ENCODE assay signal across 24 cellular contexts in the genomic region with DNA sequence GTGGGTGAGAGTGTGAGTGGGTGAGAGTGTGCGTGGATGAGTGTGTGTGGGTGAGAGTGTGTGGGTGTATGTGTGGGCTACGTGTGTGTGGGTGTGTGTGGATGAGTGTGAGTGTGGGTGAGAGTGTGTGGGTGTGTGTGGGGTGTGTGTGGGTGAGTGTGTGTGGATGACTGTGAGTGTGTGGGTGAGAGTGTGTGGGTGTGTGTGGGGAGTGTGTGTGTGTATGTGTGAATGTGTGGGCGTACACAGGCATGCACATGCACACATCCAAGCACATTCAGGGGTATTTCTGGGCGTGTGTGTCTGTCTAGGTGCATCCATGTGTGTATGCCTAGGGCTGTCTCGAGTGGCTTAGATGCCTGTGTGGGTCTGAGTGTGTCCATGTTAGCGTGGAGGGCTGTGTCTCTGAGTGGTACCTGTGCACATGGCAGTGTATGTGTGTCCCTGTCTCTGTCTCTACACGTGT.
"Had no signal": no experiment of that assay in that cellular context is flagged by ENCODE, and none has a peak within 500 bp of the region (broad histone marks: within the 10 kb centered on the region; RNA-seq: fewer than 3 reads in every experiment).

No MANE protein-coding gene starts in this region.

- H3K9me3 ChIP-seq: ascending aorta, suprapubic skin had no signal

- H3K4me1 ChIP-seq: foreskin keratinocyte, suprapubic skin had no signal

- H3K4me3 ChIP-seq: ascending aorta, suprapubic skin had no signal

- FAIRE-seq: islet of Langerhans had no signal

- DNase-seq: activated CD4-positive, alpha-beta T cell treated with anti-CD3 and anti-CD28 coated beads for 1 hour; activated CD8-positive, alpha-beta memory T cell treated with anti-CD3 and anti-CD28 coated beads for 24 hours; activated CD8-positive, alpha-beta memory T cell treated with anti-CD3 and anti-CD28 coated beads, Interleukin-2, amount 50 U/mL, for 48 hours; activated effector memory CD4-positive, alpha-beta T cell treated with anti-CD3 and anti-CD28 coated beads, Interleukin-2, amount 50 U/mL, for 16 hours; activated naive CD4-positive, alpha-beta T cell treated with anti-CD3 and anti-CD28 coated beads, Interleukin-2, amount 50 U/mL, for 16 hours; activated T-cell treated with anti-CD3 and anti-CD28 coated beads, Interleukin-2, amount 50 U/mL, for 48 hours; dermis blood vessel endothelial cell; effector memory CD8-positive, alpha-beta T cell; foreskin keratinocyte; glutamatergic neuron; hippocampal formation; left cardiac atrium; natural killer cell; occipital lobe; posterior cingulate gyrus; stimulated activated CD4-positive, alpha-beta T cell treated with anti-CD3 and anti-CD28 coated beads, Interleukin-12 subunit alpha, Interleukin-12 subunit beta, amount 100 ng/mL, for 4 hours; stimulated activated CD4-positive, alpha-beta T cell treated with anti-CD3 and anti-CD28 coated beads, Interleukin-1b, Interleukin-23, amount 100 ng/mL, for 48 hours; stimulated activated CD8-positive, alpha-beta memory T cell treated with anti-CD3 and anti-CD28 coated beads, Interleukin-4, amount 100 ng/mL, for 48 hours; stimulated activated naive CD4-positive, alpha-beta T cell treated with Interleukin-2 at 50 U/mL for 16 hours had no signal

- H3K36me3 ChIP-seq: ascending aorta, suprapubic skin, WERI-Rb-1 had no signal

- H3K27ac ChIP-seq: epithelial cell of prostate, foreskin keratinocyte, suprapubic skin had no signal

- ATAC-seq: effector memory CD8-positive, alpha-beta T cell; foreskin keratinocyte; left cardiac atrium had no signal

- H3K27me3 ChIP-seq: ascending aorta, suprapubic skin had no signal
